Comparison of ENCODE assay signal across 25 cellular contexts in the genomic region with DNA sequence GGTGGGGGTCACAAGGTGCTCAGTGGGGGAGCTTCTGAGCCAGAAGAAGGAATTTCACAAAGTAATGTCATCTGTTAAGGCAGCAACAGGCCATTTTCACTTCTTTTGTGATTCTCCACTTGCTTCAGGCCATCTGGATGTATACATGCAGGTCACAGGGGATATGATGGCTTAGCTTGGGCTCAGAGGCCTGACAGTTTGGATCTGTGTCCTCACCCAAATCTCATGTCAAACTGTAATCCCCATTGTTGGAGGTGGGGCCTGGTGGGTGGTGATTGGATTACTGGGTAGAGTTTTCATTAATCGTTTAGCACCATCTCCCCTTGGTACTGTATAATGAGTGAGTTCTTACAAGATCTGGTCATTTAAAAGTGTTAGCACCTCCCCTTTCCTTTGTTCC. TPM values are rescaled to one million over a fixed set of nuclear protein-coding genes. Genes with fewer than 3 reads are reported as not detected.
A peak's percentile ranks its signal among the peaks of the same experiment; 100 is the strongest.
DNase-seq lines count a peak whose midpoint lies in the region; ATAC-seq and TF ChIP-seq lines count a peak whose summit lies in the region.
"Had no signal": no experiment of that assay in that cellular context is flagged by ENCODE, and none has a peak within 500 bp of the region (broad histone marks: within the 10 kb centered on the region; RNA-seq: fewer than 3 reads in every experiment).

No MANE protein-coding gene starts in this region.

- POLR2A ChIA-PET in activated CD8-positive, alpha-beta T cell treated with anti-CD3 and anti-CD28 coated beads for 36 hours (lab: Charles Lee) = interaction anchor here (1.3 to 1.8 kb wide), 2 partner anchors 9 to 13 kb away, joined by 4 read pairs; no protein-coding TSS in a partner anchor
- POLR2A ChIA-PET in activated CD8-positive, alpha-beta T cell treated with anti-CD3 and anti-CD28 coated beads, Interleukin-2, amount 10 ng/mL, durations not matched to agents 7 days and 5 days (lab: Charles Lee) = no interaction called here
- POLR2A ChIA-PET in CD8-positive, alpha-beta T cell (lab: Charles Lee) = no interaction called here
- POLR2A ChIA-PET in naive thymus-derived CD4-positive, alpha-beta T cell (lab: Charles Lee) = interaction anchor here (0.6 to 1.4 kb wide), 2 partner anchors 9 to 189 kb away, joined by 3 read pairs; no protein-coding TSS in a partner anchor

- peaks cover 18% of the 10 kb centered on the region for H3K9me3 Mint-ChIP-seq in activated CD8-positive, alpha-beta T cell treated with anti-CD3 and anti-CD28 coated beads for 36 hours
- peaks cover 12% of the 10 kb centered on the region for H3K9me3 Mint-ChIP-seq in activated CD8-positive, alpha-beta T cell treated with anti-CD3 and anti-CD28 coated beads, Interleukin-2, amount 10 ng/mL, durations not matched to agents 7 days and 5 days (ENCODE audit: insufficient read depth)
- H3K9me3 Mint-ChIP-seq in CD8-positive, alpha-beta T cell = no peaks in the 10 kb centered on the region
- H3K9me3 Mint-ChIP-seq in activated naive CD8-positive, alpha-beta T cell (ENCODE audit: low read depth) = peaks cover 8% of the 10 kb centered on the region
- H3K9me3 Mint-ChIP-seq in naive thymus-derived CD4-positive, alpha-beta T cell = peaks cover 0 to 10% (median 0%) of the 10 kb centered on the region in 11 donors

- H3K27ac Mint-ChIP-seq in activated CD8-positive, alpha-beta T cell treated with anti-CD3 and anti-CD28 coated beads for 36 hours = peak overlapping the region; percentile 76
- H3K27ac Mint-ChIP-seq in activated CD8-positive, alpha-beta T cell treated with anti-CD3 and anti-CD28 coated beads, Interleukin-2, amount 10 ng/mL, durations not matched to agents 7 days and 5 days = no peak overlapping the region
- peak overlapping the region; percentile 84 for H3K27ac Mint-ChIP-seq in CD8-positive, alpha-beta T cell
- peak overlapping the region; percentile 81 for H3K27ac Mint-ChIP-seq in activated naive CD8-positive, alpha-beta T cell
- peak overlapping the region in 7 of 9 donors; percentile 54 to 89 (median 76) for H3K27ac Mint-ChIP-seq in naive thymus-derived CD4-positive, alpha-beta T cell
- H3K27ac Mint-ChIP-seq: T-helper 2 cell treated with Interferon-gamma antibody and Interleukin-4, amounts not matched to agents 5 μg/mL and 100 μg/mL, for 36 hours had no signal

- H3K27me3 Mint-ChIP-seq in activated CD8-positive, alpha-beta T cell treated with anti-CD3 and anti-CD28 coated beads for 36 hours = no peaks in the 10 kb centered on the region
- H3K27me3 Mint-ChIP-seq in activated CD8-positive, alpha-beta T cell treated with anti-CD3 and anti-CD28 coated beads, Interleukin-2, amount 10 ng/mL, durations not matched to agents 7 days and 5 days (ENCODE audit: low read depth) = no peaks in the 10 kb centered on the region
- no peaks in the 10 kb centered on the region for H3K27me3 Mint-ChIP-seq in CD8-positive, alpha-beta T cell (ENCODE audit: low read depth)
- no peaks in the 10 kb centered on the region for H3K27me3 Mint-ChIP-seq in activated naive CD8-positive, alpha-beta T cell
- H3K27me3 Mint-ChIP-seq in naive thymus-derived CD4-positive, alpha-beta T cell = no peaks in the 10 kb centered on the region

- ATAC-seq in activated CD8-positive, alpha-beta T cell treated with anti-CD3 and anti-CD28 coated beads for 36 hours = peak; percentile 28
- ATAC-seq in activated CD8-positive, alpha-beta T cell treated with anti-CD3 and anti-CD28 coated beads, Interleukin-2, amount 10 ng/mL, durations not matched to agents 7 days and 5 days = no peak
- no peak for ATAC-seq in CD8-positive, alpha-beta T cell
- ATAC-seq in naive thymus-derived CD4-positive, alpha-beta T cell = no peak
- no peak for ATAC-seq in GM21528 (IDR thresholded peaks at IDR 0.05; ENCODE audit: low FRiP score, unreplicated experiment)
- ATAC-seq: PC-3, SK-N-SH treated with all-trans-retinoic acid at 6 μM for 48 hours had no signal

- H3K4me1 Mint-ChIP-seq in activated CD8-positive, alpha-beta T cell treated with anti-CD3 and anti-CD28 coated beads for 36 hours (ENCODE audit: low read depth) = peaks cover 60% of the 10 kb centered on the region
- H3K4me1 Mint-ChIP-seq in activated CD8-positive, alpha-beta T cell treated with anti-CD3 and anti-CD28 coated beads, Interleukin-2, amount 10 ng/mL, durations not matched to agents 7 days and 5 days (ENCODE audit: low read depth) = peaks cover 29% of the 10 kb centered on the region
- H3K4me1 Mint-ChIP-seq in CD8-positive, alpha-beta T cell (ENCODE audit: low read depth) = peaks cover 26% of the 10 kb centered on the region
- peaks cover 64% of the 10 kb centered on the region for H3K4me1 Mint-ChIP-seq in activated naive CD8-positive, alpha-beta T cell (ENCODE audit: low read depth)
- peaks cover 18 to 58% (median 44%) of the 10 kb centered on the region in 7 donors for H3K4me1 Mint-ChIP-seq in naive thymus-derived CD4-positive, alpha-beta T cell

- no peak for TF ChIP-seq CTCF in activated CD8-positive, alpha-beta T cell treated with anti-CD3 and anti-CD28 coated beads for 36 hours (IDR thresholded peaks at IDR 0.05)
- TF ChIP-seq CTCF in CD8-positive, alpha-beta T cell (IDR thresholded peaks at IDR 0.05) = no peak

- H3K27ac ChIP-seq in CD8-positive, alpha-beta T cell (ENCODE audit: low read depth, low read length) = no peak overlapping the region
- no peak overlapping the region for H3K27ac ChIP-seq in naive thymus-derived CD4-positive, alpha-beta T cell (ENCODE audit: low read depth, low read length)

- CTCF ChIA-PET in activated CD8-positive, alpha-beta T cell treated with anti-CD3 and anti-CD28 coated beads for 36 hours (lab: Charles Lee) = no interaction called here
- CTCF ChIA-PET in activated CD8-positive, alpha-beta T cell treated with anti-CD3 and anti-CD28 coated beads, Interleukin-2, amount 10 ng/mL, durations not matched to agents 7 days and 5 days (lab: Charles Lee) = no interaction called here
- CTCF ChIA-PET in CD8-positive, alpha-beta T cell (lab: Charles Lee) = interaction anchor here (1.4 kb wide), 1 partner anchor 46 kb away, joined by 3 read pairs; no protein-coding TSS in a partner anchor
- CTCF ChIA-PET in naive thymus-derived CD4-positive, alpha-beta T cell (lab: Charles Lee) = interaction anchor here (1.2 kb wide), 1 partner anchor 45 kb away, joined by 4 read pairs; no protein-coding TSS in a partner anchor

- no peaks in the 10 kb centered on the region for H3K9me3 ChIP-seq in CD8-positive, alpha-beta T cell (ENCODE audit: low read length)
- no peaks in the 10 kb centered on the region for H3K9me3 ChIP-seq in naive thymus-derived CD4-positive, alpha-beta T cell (ENCODE audit: control insufficient read depth in 2 of 3, low read length in 3 of 3)
- H3K9me3 ChIP-seq: HAP-1 had no signal

- no peak overlapping the region for H3K4me3 Mint-ChIP-seq in activated CD8-positive, alpha-beta T cell treated with anti-CD3 and anti-CD28 coated beads for 36 hours
- no peak overlapping the region for H3K4me3 Mint-ChIP-seq in activated CD8-positive, alpha-beta T cell treated with anti-CD3 and anti-CD28 coated beads, Interleukin-2, amount 10 ng/mL, durations not matched to agents 7 days and 5 days
- no peak overlapping the region for H3K4me3 Mint-ChIP-seq in CD8-positive, alpha-beta T cell
- peak overlapping the region; percentile 59 for H3K4me3 Mint-ChIP-seq in activated naive CD8-positive, alpha-beta T cell
- no peak overlapping the region for H3K4me3 Mint-ChIP-seq in naive thymus-derived CD4-positive, alpha-beta T cell
- H3K4me3 Mint-ChIP-seq: T-helper 2 cell treated with Interferon-gamma antibody and Interleukin-4, amounts not matched to agents 5 μg/mL and 100 μg/mL, for 36 hours had no signal

- no peak overlapping the region for H3K4me3 ChIP-seq in CD8-positive, alpha-beta T cell (ENCODE audit: low read depth, low read length)
- no peak overlapping the region for H3K4me3 ChIP-seq in naive thymus-derived CD4-positive, alpha-beta T cell (ENCODE audit: low read length)
- H3K4me3 ChIP-seq: HAP-1, lung had no signal

- peaks cover 8% of the 10 kb centered on the region for H3K36me3 ChIP-seq in CD8-positive, alpha-beta T cell (ENCODE audit: insufficient read depth, low read length)
- peaks cover 0 to 38% (median 9%) of the 10 kb centered on the region in 3 experiments for H3K36me3 ChIP-seq in naive thymus-derived CD4-positive, alpha-beta T cell (ENCODE audit: control insufficient read depth in 2 of 3, insufficient read depth in 3 of 3, low read length in 3 of 3)
- H3K36me3 ChIP-seq: HAP-1 had no signal

- DNase-seq in activated CD8-positive, alpha-beta T cell treated with anti-CD3 and anti-CD28 coated beads for 36 hours = no peak
- DNase-seq in activated CD8-positive, alpha-beta T cell treated with anti-CD3 and anti-CD28 coated beads, Interleukin-2, amount 10 ng/mL, durations not matched to agents 7 days and 5 days = no peak
- DNase-seq in CD8-positive, alpha-beta T cell = no peak
- no peak for DNase-seq in naive thymus-derived CD4-positive, alpha-beta T cell
- DNase-seq in epidermal melanocyte (ENCODE audit: insufficient read length, low spot score) = no peak
- DNase-seq in GDM1 (lab: John Stamatoyannopoulos, UW) = no peak
- DNase-seq: activated CD4-positive, alpha-beta T cell treated with anti-CD3 and anti-CD28 coated beads, Interleukin-2, amount 50 U/mL, for 1 hour; activated effector memory CD4-positive, alpha-beta T cell treated with anti-CD3 and anti-CD28 coated beads, Interleukin-2, amount 50 U/mL, for 16 hours; AML-193; amniotic stem cell; IMR-90; NCI-H1694; NCI-H510A treated with DMSO at 0.1 percent for 48 hours; NK-92 treated with Interleukin-12 subunit alpha and Interleukin-12 subunit beta, amount 100 ng/mL, for 24 hours; PC-3; stimulated activated naive CD4-positive, alpha-beta T cell treated with Interleukin-2 at 50 U/mL for 16 hours had no signal

- no peaks in the 10 kb centered on the region for H3K27me3 ChIP-seq in CD8-positive, alpha-beta T cell (ENCODE audit: insufficient read depth, low read length)
- no peaks in the 10 kb centered on the region for H3K27me3 ChIP-seq in naive thymus-derived CD4-positive, alpha-beta T cell (ENCODE audit: control insufficient read depth in 2 of 2, insufficient read depth in 2 of 2, low read length in 2 of 2)

- intact Hi-C loops in activated CD8-positive, alpha-beta T cell treated with anti-CD3 and anti-CD28 coated beads for 36 hours (cut with micrococcal nuclease) = no loop called here
- intact Hi-C loops in CD8-positive, alpha-beta T cell (cut with DNase I, micrococcal nuclease) = no loop called here
- intact Hi-C loops in naive thymus-derived CD4-positive, alpha-beta T cell (cut with micrococcal nuclease) = no loop called here

- H3K36me3 Mint-ChIP-seq in activated CD8-positive, alpha-beta T cell treated with anti-CD3 and anti-CD28 coated beads for 36 hours (ENCODE audit: low read depth) = peaks cover 60% of the 10 kb centered on the region
- H3K36me3 Mint-ChIP-seq in activated CD8-positive, alpha-beta T cell treated with anti-CD3 and anti-CD28 coated beads, Interleukin-2, amount 10 ng/mL, durations not matched to agents 7 days and 5 days (ENCODE audit: low read depth) = peaks cover 57% of the 10 kb centered on the region
- peaks cover 53% of the 10 kb centered on the region for H3K36me3 Mint-ChIP-seq in CD8-positive, alpha-beta T cell
- peaks cover 32% of the 10 kb centered on the region for H3K36me3 Mint-ChIP-seq in activated naive CD8-positive, alpha-beta T cell
- peaks cover 27 to 54% (median 49%) of the 10 kb centered on the region in 5 donors for H3K36me3 Mint-ChIP-seq in naive thymus-derived CD4-positive, alpha-beta T cell

- peaks cover 15% of the 10 kb centered on the region for H3K4me1 ChIP-seq in CD8-positive, alpha-beta T cell (ENCODE audit: insufficient read depth, low read length)
- peaks cover 0 to 6% of the 10 kb centered on the region in 2 donors for H3K4me1 ChIP-seq in naive thymus-derived CD4-positive, alpha-beta T cell (ENCODE audit: control insufficient read depth in 2 of 2, insufficient read depth in 2 of 2, low read length in 2 of 2)
- H3K4me1 ChIP-seq: HAP-1 had no signal

RNA-seq across cellular contexts. Expression of a gene that starts 36.4 kb away (rescaled TPM):
- 100 to 1,000 TPM; 107 to 112 TPM for total RNA-seq in activated CD8-positive, alpha-beta T cell treated with anti-CD3 and anti-CD28 coated beads for 36 hours
- 10 to 100 TPM; 81.0 to 84.6 TPM for total RNA-seq in activated CD8-positive, alpha-beta T cell treated with anti-CD3 and anti-CD28 coated beads, Interleukin-2, amount 10 ng/mL, durations not matched to agents 7 days and 5 days
- 10 to 100 TPM; 70.9 to 84.8 TPM for total RNA-seq in CD8-positive, alpha-beta T cell
- total RNA-seq in naive thymus-derived CD4-positive, alpha-beta T cell = 100 to 1,000 TPM; 120 to 301 (median 186) TPM
- 100 to 1,000 TPM; 183 to 314 TPM for polyA plus RNA-seq in naive thymus-derived CD4-positive, alpha-beta T cell
- total RNA-seq: epithelial cell of proximal tubule, IMR-90, kidney epithelial cell, PC-3, pulmonary artery endothelial cell had no signal
- polyA plus RNA-seq: IMR-90 had no signal

Comparison
In these comparisons a context has a peak if more than half of its experiments do, and no peak if none do; other contexts are left out.
1. POLR2A ChIA-PET loops: an anchor here in activated CD8-positive, alpha-beta T cell treated with anti-CD3 and anti-CD28 coated beads for 36 hours (1.3 to 1.8 kb wide) and naive thymus-derived CD4-positive, alpha-beta T cell (0.6 to 1.4 kb wide); none called in activated CD8-positive, alpha-beta T cell treated with anti-CD3 and anti-CD28 coated beads, Interleukin-2, amount 10 ng/mL, durations not matched to agents 7 days and 5 days and CD8-positive, alpha-beta T cell.
2. CTCF ChIA-PET loops: an anchor here in CD8-positive, alpha-beta T cell (1.4 kb wide) and naive thymus-derived CD4-positive, alpha-beta T cell (1.2 kb wide); none called in activated CD8-positive, alpha-beta T cell treated with anti-CD3 and anti-CD28 coated beads for 36 hours and activated CD8-positive, alpha-beta T cell treated with anti-CD3 and anti-CD28 coated beads, Interleukin-2, amount 10 ng/mL, durations not matched to agents 7 days and 5 days.